1 cellular context compared by ENCODE assay signal in the genomic region with DNA sequence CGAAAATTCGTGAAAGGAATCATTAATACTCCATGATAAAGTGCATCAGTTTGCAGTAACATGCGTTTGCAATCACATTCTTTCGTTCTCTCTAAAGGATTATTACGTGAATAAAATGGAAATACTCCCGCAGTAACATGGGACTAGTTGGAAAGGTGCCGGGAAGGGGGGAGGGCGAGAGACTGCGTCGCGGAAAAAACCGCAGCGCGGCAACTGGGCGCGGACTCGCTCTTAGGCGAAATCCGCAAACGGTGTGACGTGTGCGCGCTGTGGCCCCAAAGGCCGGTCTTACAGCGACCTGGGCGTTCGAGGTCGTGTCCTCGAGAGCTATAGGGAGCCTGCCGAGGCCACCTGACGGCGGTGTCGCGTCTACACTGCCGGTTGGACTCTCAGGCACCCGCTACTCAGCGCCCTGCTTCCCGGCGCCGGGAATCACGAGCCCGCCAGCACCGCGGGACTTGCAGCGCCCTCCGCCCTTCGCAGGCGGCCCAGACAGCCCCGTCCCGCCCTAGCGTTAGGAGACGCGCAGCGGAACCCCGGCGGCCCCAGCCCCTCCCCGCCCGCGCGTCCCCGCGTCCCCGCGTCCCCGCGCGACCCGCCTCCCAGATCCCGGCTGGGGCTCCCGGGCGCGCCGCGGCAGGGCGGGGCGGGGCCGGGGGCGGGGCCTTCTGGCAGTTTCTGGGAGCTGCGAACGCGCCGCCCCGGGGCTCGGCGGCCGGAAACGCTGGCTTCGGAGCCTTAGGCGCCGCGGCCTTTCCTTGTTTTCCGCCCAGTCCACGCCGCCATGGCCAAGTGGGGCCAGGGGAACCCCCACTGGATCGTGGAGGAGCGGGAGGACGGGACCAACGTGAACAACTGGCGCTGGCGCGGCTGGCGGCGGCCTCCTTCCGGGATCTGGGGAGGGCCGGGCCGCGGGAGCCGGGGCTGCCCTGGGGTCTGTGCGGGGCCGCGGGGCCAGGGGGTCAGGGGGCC.
A peak's percentile ranks its signal among the peaks of the same experiment; 100 is the strongest.
TF ChIP-seq lines count a peak whose summit lies in the region.

No MANE protein-coding gene starts in this region.

TF ChIP-seq in HEK293, 187 proteins besides CTCF, POLR2A, EP300 and RAD21 (continued from another document):
- TF ChIP-seq ZNF558 (tag by site-specific recombination; IDR thresholded peaks at IDR 0.05) = no peak
- peak; percentile 76 for TF ChIP-seq SP7 (tag by site-specific recombination; IDR thresholded peaks at IDR 0.05)
- TF ChIP-seq ZFHX2 (tag by site-specific recombination; conservative IDR thresholded peaks at IDR 0.05) = no peak
- peak; percentile 70; the same call in 1 of the 2 replicates for TF ChIP-seq ZNF692 (tag by site-specific recombination; IDR thresholded peaks at IDR 0.05)
- no peak for TF ChIP-seq ZNF707 (tag by site-specific recombination; IDR thresholded peaks at IDR 0.05)
- peak; percentile 79 for TF ChIP-seq KLF16 (tag by site-specific recombination; IDR thresholded peaks at IDR 0.05)
- no peak for TF ChIP-seq ZNF114 (tag by site-specific recombination; IDR thresholded peaks at IDR 0.05)
- TF ChIP-seq ZNF394 (tag by site-specific recombination; IDR thresholded peaks at IDR 0.05; ENCODE audit: borderline replicate concordance) = peak; percentile 41; the same call in 1 of the 2 replicates
- 0 out of 2 replicates have a peak, but pooled peaks have one; percentile 18 for TF ChIP-seq ZBTB6 (tag by site-specific recombination; IDR thresholded peaks at IDR 0.05)
- no peak for TF ChIP-seq ZNF175 (tag by site-specific recombination; IDR thresholded peaks at IDR 0.05)
- 0 out of 2 replicates have a peak, but pooled peaks have one; percentile 21 for TF ChIP-seq ZNF639 (tag by site-specific recombination; IDR thresholded peaks at IDR 0.05)
- TF ChIP-seq OSR2 (tag by site-specific recombination; IDR thresholded peaks at IDR 0.05) = no peak
- TF ChIP-seq ZNF48 (tag by site-specific recombination; IDR thresholded peaks at IDR 0.05) = no peak
- no peak for TF ChIP-seq GLI2 (tag by site-specific recombination; IDR thresholded peaks at IDR 0.05; ENCODE audit: borderline replicate concordance, low read depth)
- no peak for TF ChIP-seq ZNF354C (tag by site-specific recombination; IDR thresholded peaks at IDR 0.05; ENCODE audit: borderline replicate concordance, low read depth)
- TF ChIP-seq OVOL3 (tag by site-specific recombination; IDR thresholded peaks at IDR 0.05) = 0 out of 2 replicates have a peak, but pooled peaks have one; percentile 20
- TF ChIP-seq, protein P1, sequence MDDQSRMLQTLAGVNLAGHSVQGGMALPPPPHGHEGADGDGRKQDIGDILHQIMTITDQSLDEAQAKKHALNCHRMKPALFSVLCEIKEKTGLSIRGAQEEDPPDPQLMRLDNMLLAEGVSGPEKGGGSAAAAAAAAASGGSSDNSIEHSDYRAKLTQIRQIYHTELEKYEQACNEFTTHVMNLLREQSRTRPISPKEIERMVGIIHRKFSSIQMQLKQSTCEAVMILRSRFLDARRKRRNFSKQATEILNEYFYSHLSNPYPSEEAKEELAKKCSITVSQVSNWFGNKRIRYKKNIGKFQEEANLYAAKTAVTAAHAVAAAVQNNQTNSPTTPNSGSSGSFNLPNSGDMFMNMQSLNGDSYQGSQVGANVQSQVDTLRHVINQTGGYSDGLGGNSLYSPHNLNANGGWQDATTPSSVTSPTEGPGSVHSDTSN (CRISPR knock-in tag; IDR thresholded peaks at IDR 0.05) = no peak
- TF ChIP-seq EGR2 (tag by site-specific recombination; IDR thresholded peaks at IDR 0.05; ENCODE audit: low read depth) = no peak
- no peak for TF ChIP-seq ZNF19 (tag by site-specific recombination; IDR thresholded peaks at IDR 0.05; ENCODE audit: low read depth)
- no peak for TF ChIP-seq ZNF658 (tag by site-specific recombination; IDR thresholded peaks at IDR 0.05)
- no peak for TF ChIP-seq ZNF621 (tag by site-specific recombination; IDR thresholded peaks at IDR 0.05)
- 0 out of 2 replicates have a peak, but pooled peaks have one; percentile 30 for TF ChIP-seq GFI1B (tag by site-specific recombination; IDR thresholded peaks at IDR 0.05)
- 0 out of 2 replicates have a peak, but pooled peaks have one; percentile 8 for TF ChIP-seq ZNF623 (tag by site-specific recombination; IDR thresholded peaks at IDR 0.05)
- peak; percentile 45; the same call in 1 of the 2 replicates for TF ChIP-seq ZBTB11 (tag by site-specific recombination; conservative IDR thresholded peaks at IDR 0.05; ENCODE audit: low read depth)
- TF ChIP-seq, protein P2, sequence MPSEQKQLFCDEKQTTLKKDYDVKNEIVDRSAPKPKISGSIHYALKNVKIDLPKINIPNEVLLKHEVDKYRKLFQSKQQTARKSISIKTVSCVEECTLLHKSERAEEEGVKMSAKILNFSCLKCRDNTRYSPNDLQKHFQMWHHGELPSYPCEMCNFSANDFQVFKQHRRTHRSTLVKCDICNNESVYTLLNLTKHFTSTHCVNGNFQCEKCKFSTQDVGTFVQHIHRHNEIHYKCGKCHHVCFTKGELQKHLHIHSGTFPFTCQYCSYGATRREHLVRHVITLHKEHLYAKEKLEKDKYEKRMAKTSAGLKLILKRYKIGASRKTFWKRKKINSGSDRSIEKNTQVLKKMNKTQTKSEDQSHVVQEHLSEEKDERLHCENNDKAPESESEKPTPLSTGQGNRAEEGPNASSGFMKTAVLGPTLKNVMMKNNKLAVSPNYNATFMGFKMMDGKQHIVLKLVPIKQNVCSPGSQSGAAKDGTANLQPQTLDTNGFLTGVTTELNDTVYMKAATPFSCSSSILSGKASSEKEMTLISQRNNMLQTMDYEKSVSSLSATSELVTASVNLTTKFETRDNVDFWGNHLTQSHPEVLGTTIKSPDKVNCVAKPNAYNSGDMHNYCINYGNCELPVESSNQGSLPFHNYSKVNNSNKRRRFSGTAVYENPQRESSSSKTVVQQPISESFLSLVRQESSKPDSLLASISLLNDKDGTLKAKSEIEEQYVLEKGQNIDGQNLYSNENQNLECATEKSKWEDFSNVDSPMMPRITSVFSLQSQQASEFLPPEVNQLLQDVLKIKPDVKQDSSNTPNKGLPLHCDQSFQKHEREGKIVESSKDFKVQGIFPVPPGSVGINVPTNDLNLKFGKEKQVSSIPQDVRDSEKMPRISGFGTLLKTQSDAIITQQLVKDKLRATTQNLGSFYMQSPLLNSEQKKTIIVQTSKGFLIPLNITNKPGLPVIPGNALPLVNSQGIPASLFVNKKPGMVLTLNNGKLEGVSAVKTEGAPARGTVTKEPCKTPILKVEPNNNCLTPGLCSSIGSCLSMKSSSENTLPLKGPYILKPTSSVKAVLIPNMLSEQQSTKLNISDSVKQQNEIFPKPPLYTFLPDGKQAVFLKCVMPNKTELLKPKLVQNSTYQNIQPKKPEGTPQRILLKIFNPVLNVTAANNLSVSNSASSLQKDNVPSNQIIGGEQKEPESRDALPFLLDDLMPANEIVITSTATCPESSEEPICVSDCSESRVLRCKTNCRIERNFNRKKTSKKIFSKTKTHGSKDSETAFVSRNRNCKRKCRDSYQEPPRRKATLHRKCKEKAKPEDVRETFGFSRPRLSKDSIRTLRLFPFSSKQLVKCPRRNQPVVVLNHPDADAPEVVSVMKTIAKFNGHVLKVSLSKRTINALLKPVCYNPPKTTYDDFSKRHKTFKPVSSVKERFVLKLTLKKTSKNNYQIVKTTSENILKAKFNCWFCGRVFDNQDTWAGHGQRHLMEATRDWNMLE (tag by site-specific recombination; conservative IDR thresholded peaks at IDR 0.05; ENCODE audit: low read depth) = no peak
- TF ChIP-seq ZNF514 (tag by site-specific recombination; IDR thresholded peaks at IDR 0.05) = no peak
- no peak for TF ChIP-seq BCL11B (tag by site-specific recombination; IDR thresholded peaks at IDR 0.05; ENCODE audit: low read depth)
- no peak for TF ChIP-seq ZNF23 (tag by site-specific recombination; IDR thresholded peaks at IDR 0.05; ENCODE audit: borderline replicate concordance)
- no peak for TF ChIP-seq ZNF138 (tag by site-specific recombination; IDR thresholded peaks at IDR 0.05; ENCODE audit: borderline replicate concordance)
- 0 out of 2 replicates have a peak, but pooled peaks have one; percentile 14 for TF ChIP-seq FEZF1 (tag by site-specific recombination; IDR thresholded peaks at IDR 0.05)
- TF ChIP-seq KLF1 (tag by site-specific recombination; IDR thresholded peaks at IDR 0.05) = peak; percentile 71
- no peak for TF ChIP-seq ZNF112 (tag by site-specific recombination; IDR thresholded peaks at IDR 0.05)
